28 cellular contexts compared by ENCODE assay signal in the genomic region with DNA sequence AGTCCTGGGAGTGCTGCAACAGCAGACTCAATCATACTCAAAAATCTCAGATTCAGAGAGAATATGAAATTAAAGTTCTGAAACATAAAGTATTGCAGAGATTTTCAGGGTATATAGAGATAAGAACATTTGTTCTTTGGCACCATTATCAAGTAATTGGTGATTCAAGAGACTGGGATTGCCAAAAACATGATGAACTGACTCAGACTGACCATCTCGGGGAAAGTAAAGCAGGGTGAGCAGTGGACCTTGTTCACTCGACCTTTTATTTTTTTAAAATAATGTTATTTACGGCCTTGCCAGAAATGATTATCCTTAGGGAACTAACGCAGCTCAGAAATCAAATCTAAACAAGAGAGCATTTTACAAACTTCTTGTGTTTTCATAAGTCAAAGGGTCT.
"Had no signal": no experiment of that assay in that cellular context is flagged by ENCODE, and none has a peak within 500 bp of the region (broad histone marks: within the 10 kb centered on the region; RNA-seq: fewer than 3 reads in every experiment).

No MANE protein-coding gene starts in this region.

- H3K27ac ChIP-seq: colonic mucosa, epithelial cell of prostate, gastroesophageal sphincter, heart left ventricle, hepatocyte, ovary, psoas muscle, sigmoid colon, stomach, thyroid gland had no signal

- H3K27me3 ChIP-seq: colonic mucosa, gastroesophageal sphincter, heart left ventricle, hepatocyte, ovary, sigmoid colon, stomach, thyroid gland had no signal

- H3K9me3 Mint-ChIP-seq: dendritic cell treated with granulocyte-macrophage colony-stimulating factor and Interleukin-4, amounts not matched to agents 40 ng/mL and 50 ng/mL, for 4 days; endodermal cell; nephron progenitor cell had no signal

- H3K36me3 Mint-ChIP-seq: naive thymus-derived CD4-positive, alpha-beta T cell; stimulated activated effector memory CD8-positive, alpha-beta T cell treated with anti-CD3 and anti-CD28 coated beads, Interleukin-12 subunit alpha, Interleukin-12 subunit beta, amount 100 ng/mL, for 72 hours had no signal

- H3K9me3 ChIP-seq: colonic mucosa, gastroesophageal sphincter, heart left ventricle, ovary, psoas muscle, sigmoid colon, stomach, thyroid gland had no signal

- DNase-seq: colonic mucosa; effector CD8-positive, alpha-beta T cell; endodermal cell; heart left ventricle; kidney; mesendoderm; midbrain; naive thymus-derived CD4-positive, alpha-beta T cell; nephron progenitor cell; nucleus accumbens; ovary; posterior cingulate gyrus; psoas muscle; right cardiac atrium; sigmoid colon; stimulated activated CD4-positive, alpha-beta T cell treated with anti-CD3 and anti-CD28 coated beads, Interleukin-2, amount 100 ng/mL, for 24 hours; stimulated activated CD4-positive, alpha-beta T cell treated with anti-CD3 and anti-CD28 coated beads, Interleukin-4, amount 100 ng/mL, for 24 hours; stimulated activated naive CD4-positive, alpha-beta T cell treated with Interleukin-2 at 50 U/mL for 16 hours; stomach; thyroid gland; trophoblast cell had no signal

- H2AFZ ChIP-seq: hepatocyte had no signal

- ATAC-seq: esophagus mucosa; gastroesophageal sphincter; heart left ventricle; left lobe of liver; naive thymus-derived CD4-positive, alpha-beta T cell; psoas muscle; right cardiac atrium; stimulated activated effector memory CD8-positive, alpha-beta T cell treated with anti-CD3 and anti-CD28 coated beads, Interleukin-12 subunit alpha, Interleukin-12 subunit beta, amount 100 ng/mL, for 72 hours had no signal

- H3K4me1 Mint-ChIP-seq: naive thymus-derived CD4-positive, alpha-beta T cell; stimulated activated effector memory CD8-positive, alpha-beta T cell treated with anti-CD3 and anti-CD28 coated beads, Interleukin-12 subunit alpha, Interleukin-12 subunit beta, amount 100 ng/mL, for 72 hours had no signal

- H3K4me3 Mint-ChIP-seq: dendritic cell treated with granulocyte-macrophage colony-stimulating factor and Interleukin-4, amounts not matched to agents 40 ng/mL and 50 ng/mL, for 4 days; endodermal cell; naive thymus-derived CD4-positive, alpha-beta T cell; nephron progenitor cell; stimulated activated effector memory CD8-positive, alpha-beta T cell treated with anti-CD3 and anti-CD28 coated beads, Interleukin-12 subunit alpha, Interleukin-12 subunit beta, amount 100 ng/mL, for 72 hours had no signal

- H3K4me1 ChIP-seq: colonic mucosa, gastroesophageal sphincter, heart left ventricle, psoas muscle, sigmoid colon, stomach, thyroid gland had no signal

- H3K4me2 ChIP-seq: hepatocyte had no signal

- H3K27ac Mint-ChIP-seq: dendritic cell treated with granulocyte-macrophage colony-stimulating factor and Interleukin-4, amounts not matched to agents 40 ng/mL and 50 ng/mL, for 4 days; endodermal cell; naive thymus-derived CD4-positive, alpha-beta T cell; nephron progenitor cell; stimulated activated effector memory CD8-positive, alpha-beta T cell treated with anti-CD3 and anti-CD28 coated beads, Interleukin-12 subunit alpha, Interleukin-12 subunit beta, amount 100 ng/mL, for 72 hours had no signal

- H3K36me3 ChIP-seq: colonic mucosa, gastroesophageal sphincter, heart left ventricle, ovary, sigmoid colon, stomach, thyroid gland had no signal

- H3K4me3 ChIP-seq: colonic mucosa, gastroesophageal sphincter, heart left ventricle, hepatocyte, ovary, psoas muscle, sigmoid colon, stomach, thyroid gland had no signal

- H3K27me3 Mint-ChIP-seq: dendritic cell treated with granulocyte-macrophage colony-stimulating factor and Interleukin-4, amounts not matched to agents 40 ng/mL and 50 ng/mL, for 4 days; naive thymus-derived CD4-positive, alpha-beta T cell had no signal
